In genomic region chr3:172291650-172292049, GRCh38 we compare ENCODE assay signal across 1 cellular context.
TF ChIP-seq lines count a peak whose summit lies in the region.

No MANE protein-coding gene starts in this region.

TF ChIP-seq in HepG2, 621 proteins besides CTCF, POLR2A, EP300 and RAD21 (continued from another document):
- no peak for TF ChIP-seq ZNF746 (CRISPR knock-in tag; IDR thresholded peaks at IDR 0.05)
- TF ChIP-seq HNRNPUL1 (IDR thresholded peaks at IDR 0.05; ENCODE audit: low read depth, low read length): no peak
- TF ChIP-seq ZNF205 (CRISPR knock-in tag; IDR thresholded peaks at IDR 0.05): no peak
